In the genomic region with DNA sequence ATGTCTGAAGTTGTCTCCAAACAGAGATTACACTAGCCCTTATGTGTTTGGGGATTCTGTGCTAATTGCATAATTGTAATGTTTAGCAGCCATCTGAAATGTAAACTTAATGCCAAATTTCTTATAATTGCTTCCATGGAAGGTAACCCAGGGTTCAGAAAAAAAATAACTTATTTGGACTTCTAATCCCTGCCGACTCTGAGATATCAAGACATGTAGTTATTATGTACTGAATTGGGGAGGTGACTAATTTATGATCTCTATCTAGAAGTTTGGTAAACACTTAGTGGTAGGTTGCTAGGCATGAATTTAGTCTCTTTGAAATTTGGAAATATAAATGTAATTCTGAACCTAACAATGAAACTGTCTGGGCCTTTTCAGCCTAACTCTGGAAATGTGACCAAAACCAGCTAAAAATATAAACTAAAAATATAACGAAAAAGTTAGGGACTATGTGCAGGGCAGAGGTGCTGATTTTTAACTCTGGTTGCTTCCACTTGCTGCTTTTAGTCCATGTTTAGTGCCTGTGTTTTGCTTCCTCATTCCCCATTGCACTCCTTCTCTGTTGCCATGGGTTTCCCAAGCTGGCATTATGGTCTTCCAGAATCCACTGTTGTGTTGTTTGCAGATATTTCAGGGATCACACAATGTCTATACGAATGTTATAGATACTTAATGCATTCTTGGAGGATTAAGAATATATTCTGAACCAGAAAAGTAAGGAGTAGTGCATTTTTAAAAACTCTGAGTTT, we compare ENCODE assay signal across 17 cellular contexts. TPM values are rescaled to one million over a fixed set of nuclear protein-coding genes. Genes with fewer than 3 reads are reported as not detected.
DNase-seq lines count a peak whose midpoint lies in the region; ATAC-seq and TF ChIP-seq lines count a peak whose summit lies in the region.
"Had no signal": no experiment of that assay in that cellular context is flagged by ENCODE, and none has a peak within 500 bp of the region (broad histone marks: within the 10 kb centered on the region; RNA-seq: fewer than 3 reads in every experiment).

No MANE protein-coding gene starts in this region.

- H3K4me3 Mint-ChIP-seq in neural progenitor cell = no peak overlapping the region
- H3K4me3 Mint-ChIP-seq: activated CD4-positive, alpha-beta T cell treated with anti-CD3 and anti-CD28 coated beads for 36 hours; activated naive CD4-positive, alpha-beta T cell treated with anti-CD3 and anti-CD28 coated beads for 36 hours had no signal

- peaks cover 34% of the 10 kb centered on the region for H3K4me1 Mint-ChIP-seq in neural progenitor cell
- H3K4me1 Mint-ChIP-seq: activated CD4-positive, alpha-beta T cell treated with anti-CD3 and anti-CD28 coated beads for 36 hours had no signal

- H4K20me1 ChIP-seq in neural progenitor cell (ENCODE audit: low read depth) (peaks cover 12% of the 10 kb centered on the region), smooth muscle cell (ENCODE audit: low read depth) (peaks cover 15% of the 10 kb centered on the region)

- H3K4me1 ChIP-seq in neural progenitor cell (peaks cover 25% of the 10 kb centered on the region), smooth muscle cell (ENCODE audit: low read depth) (peaks cover 13% of the 10 kb centered on the region), heart left ventricle (peaks cover 0 to 41% (median 6%) of the 10 kb centered on the region in 12 donors), adrenal gland (replicated peaks in 1 of 2) (no peaks in the 10 kb centered on the region)

- H3K36me3 Mint-ChIP-seq in neural progenitor cell = no peaks in the 10 kb centered on the region

- H2AFZ ChIP-seq in neural progenitor cell (replicated peaks) = no peak overlapping the region
- no peak overlapping the region for H2AFZ ChIP-seq in smooth muscle cell (ENCODE audit: low read depth)

- H3K36me3 ChIP-seq in neural progenitor cell (no peaks in the 10 kb centered on the region), smooth muscle cell (ENCODE audit: low read depth) (no peaks in the 10 kb centered on the region), heart left ventricle (no peaks in the 10 kb centered on the region), adrenal gland (replicated peaks in 1 of 2) (no peaks in the 10 kb centered on the region)

- H3K27ac ChIP-seq in neural progenitor cell (peak overlapping the region; percentile 71), smooth muscle cell (ENCODE audit: low read depth) (no peak overlapping the region), heart left ventricle (no peak overlapping the region), adrenal gland (no peak overlapping the region)

- H3K4me3 ChIP-seq in NB4 (ENCODE audit: low read depth, low read length) (no peak overlapping the region), neural progenitor cell (no peak overlapping the region), smooth muscle cell (no peak overlapping the region), heart left ventricle (no peak overlapping the region), adrenal gland (no peak overlapping the region)
- H3K4me3 ChIP-seq: coronary artery, stomach had no signal

- peak overlapping the region; percentile 89 for H3K27ac Mint-ChIP-seq in neural progenitor cell
- H3K27ac Mint-ChIP-seq: activated CD4-positive, alpha-beta T cell treated with anti-CD3 and anti-CD28 coated beads for 36 hours; activated naive CD4-positive, alpha-beta T cell treated with anti-CD3 and anti-CD28 coated beads for 36 hours had no signal

- TF ChIP-seq POLR2A in NB4 (IDR thresholded peaks at IDR 0.05; ENCODE audit: extremely low read depth, insufficient read length) = no peak
- TF ChIP-seq POLR2A in heart left ventricle (IDR thresholded peaks at IDR 0.05) = no peak
- no peak for TF ChIP-seq POLR2A in adrenal gland (IDR thresholded peaks at IDR 0.05)

- DNase-seq in Ammon's horn (ENCODE audit: low spot score) = peak; percentile 46
- peak; percentile 28 for DNase-seq in NB4 (ENCODE audit: low read depth)
- DNase-seq in fibroblast of peridontal ligament (ENCODE audit: extremely low read depth) = peak; percentile 38
- DNase-seq in neural progenitor cell (ENCODE audit: low spot score) = no peak
- no peak for DNase-seq in smooth muscle cell (lab: John Stamatoyannopoulos, UW; ENCODE audit: unreplicated experiment)
- no peak for DNase-seq in heart left ventricle
- DNase-seq in adrenal gland = no peak
- DNase-seq: activated CD4-positive, alpha-beta T cell treated with anti-CD3 and anti-CD28 coated beads for 36 hours; activated CD8-positive, alpha-beta memory T cell treated with anti-CD3 and anti-CD28 coated beads, Interleukin-2, amount 50 U/mL, for 4 hours; activated naive CD4-positive, alpha-beta T cell treated with anti-CD3 and anti-CD28 coated beads for 36 hours; GDM1; hypothalamus; NCI-H1694; SIG-M5; stomach had no signal

- H3F3A ChIP-seq in neural progenitor cell (ENCODE audit: low read depth) (peaks cover 15% of the 10 kb centered on the region), smooth muscle cell (ENCODE audit: low read depth) (no peaks in the 10 kb centered on the region)

- WGBS in smooth muscle cell (ENCODE audit: low lambda C conversion rate) = 76% methylated on average over 3 of the region's 3 CpGs
- 62 to 71% (median 67%) methylated on average over 3 of the region's 3 CpGs for WGBS in heart left ventricle, 4 donors
- 65 to 70% (median 70%) methylated on average over 3 of the region's 3 CpGs for WGBS in adrenal gland, 4 donors

- TF ChIP-seq CTCF in NB4 (IDR thresholded peaks at IDR 0.05; ENCODE audit: low read depth, low read length) (no peak), neural progenitor cell (IDR thresholded peaks at IDR 0.05) (no peak), smooth muscle cell (IDR thresholded peaks at IDR 0.05; ENCODE audit: borderline replicate concordance, insufficient read depth, poor library complexity, severe bottlenecking) (no peak), heart left ventricle (IDR thresholded peaks at IDR 0.05) (no peak), adrenal gland (IDR thresholded peaks at IDR 0.05) (no peak)

- H3K9ac ChIP-seq in neural progenitor cell (no peak overlapping the region), smooth muscle cell (ENCODE audit: low read depth) (no peak overlapping the region)

- H3K27me3 Mint-ChIP-seq in neural progenitor cell (ENCODE audit: insufficient read depth, low read depth) = no peaks in the 10 kb centered on the region
- H3K27me3 Mint-ChIP-seq: activated CD4-positive, alpha-beta T cell treated with anti-CD3 and anti-CD28 coated beads for 36 hours had no signal

- ATAC-seq in heart left ventricle = no peak
- ATAC-seq in HG03108 (IDR thresholded peaks at IDR 0.05; ENCODE audit: unreplicated experiment) = no peak
- ATAC-seq: activated CD4-positive, alpha-beta T cell treated with anti-CD3 and anti-CD28 coated beads for 36 hours had no signal

- H3K27me3 ChIP-seq in neural progenitor cell (no peaks in the 10 kb centered on the region), smooth muscle cell (ENCODE audit: low read depth) (no peaks in the 10 kb centered on the region), heart left ventricle (no peaks in the 10 kb centered on the region), adrenal gland (no peaks in the 10 kb centered on the region)
- H3K27me3 ChIP-seq: stomach had no signal

- intact Hi-C loops in heart left ventricle (cut with DNase I) = no loop called here
- intact Hi-C loops in adrenal gland (cut with DNase I) = no loop called here

- peaks cover 79% of the 10 kb centered on the region for H3K79me2 ChIP-seq in neural progenitor cell (ENCODE audit: low read depth)
- peaks cover 18% of the 10 kb centered on the region for H3K79me2 ChIP-seq in smooth muscle cell (ENCODE audit: low read depth)

- H3K9me3 Mint-ChIP-seq in neural progenitor cell = peaks cover 3% of the 10 kb centered on the region
- H3K9me3 Mint-ChIP-seq: activated naive CD4-positive, alpha-beta T cell treated with anti-CD3 and anti-CD28 coated beads for 36 hours had no signal

- no peaks in the 10 kb centered on the region for H3K9me3 ChIP-seq in neural progenitor cell (ENCODE audit: low read depth)
- H3K9me3 ChIP-seq in smooth muscle cell (replicated peaks; ENCODE audit: low read depth) = no peaks in the 10 kb centered on the region
- H3K9me3 ChIP-seq in heart left ventricle = no peaks in the 10 kb centered on the region
- H3K9me3 ChIP-seq in adrenal gland (replicated peaks in 1 of 3) = no peaks in the 10 kb centered on the region
- H3K9me3 ChIP-seq: stomach had no signal

- H3K4me2 ChIP-seq in neural progenitor cell = no peak overlapping the region
- H3K4me2 ChIP-seq in smooth muscle cell = no peak overlapping the region

RNA-seq across cellular contexts. Expression of a gene that starts 54.8 kb away (rescaled TPM):
- 54.2 and 66.3 TPM in 2 replicates for total RNA-seq in neural progenitor cell (ENCODE audit: low replicate concordance)
- total RNA-seq in smooth muscle cell = 22.4 and 30.4 TPM in 2 replicates
- 15.4 and 17.1 TPM in 2 replicates for polyA plus RNA-seq in smooth muscle cell
- total RNA-seq in heart left ventricle = 10 to 100 TPM; 11.4 to 16.9 (median 13.7) TPM
- 10 to 100 TPM; 11.5 to 13.4 TPM for polyA plus RNA-seq in heart left ventricle
- 10 to 100 TPM in 7 of 8 donors, 1 to 10 TPM in 1; 6.4 to 22.2 (median 13.9) TPM for total RNA-seq in adrenal gland
- polyA plus RNA-seq in adrenal gland = 10 to 100 TPM; 15.0 to 22.2 (median 15.7) TPM

Comparison
In these comparisons a context has a peak if more than half of its experiments do, and no peak if none do; other contexts are left out.
1. DNase-seq: peak in Ammon's horn (single experiment), NB4 (single experiment) and fibroblast of peridontal ligament (single experiment); none in neural progenitor cell (single experiment), smooth muscle cell (single experiment), heart left ventricle (0 of 5) and adrenal gland (0 of 7).